1 cellular context compared by ENCODE assay signal in genomic region chr22:41285820-41286638, GRCh38.
A peak's percentile ranks its signal among the peaks of the same experiment; 100 is the strongest.
TF ChIP-seq lines count a peak whose summit lies in the region.

Gene RANGAP1 (minus strand): TSS chr22:41286187. CDS start chr22:41281044, 5,143 bp downstream.

TF ChIP-seq in HepG2, 621 proteins besides CTCF, POLR2A, EP300 and RAD21 (continued from another document and continues in another):
- no peak; the same call in 1 of the 2 replicates for TF ChIP-seq SNAPC4 (CRISPR knock-in tag; IDR thresholded peaks at IDR 0.05)
- no peak for TF ChIP-seq ZFP36L2 (CRISPR knock-in tag; IDR thresholded peaks at IDR 0.05)
- no peak; the same call in 1 of the 2 replicates for TF ChIP-seq KLF12 (CRISPR knock-in tag; IDR thresholded peaks at IDR 0.05; ENCODE audit: borderline replicate concordance)
- TF ChIP-seq PRPF4 (IDR thresholded peaks at IDR 0.05; ENCODE audit: low read depth, low read length, poor library complexity, severe bottlenecking): no peak
- TF ChIP-seq ZNF747 (CRISPR knock-in tag; IDR thresholded peaks at IDR 0.05; ENCODE audit: borderline replicate concordance): no peak
- TF ChIP-seq ZNF20 (CRISPR knock-in tag; IDR thresholded peaks at IDR 0.05): no peak; the same call in 1 of the 2 replicates
- TF ChIP-seq ATF7-NPFF (CRISPR knock-in tag; IDR thresholded peaks at IDR 0.05; ENCODE audit: low read depth): no peak; the same call in 1 of the 2 replicates
- TF ChIP-seq THAP8 (CRISPR knock-in tag; IDR thresholded peaks at IDR 0.05; ENCODE audit: borderline replicate concordance): peak; percentile 36; the same call in 1 of the 2 replicates
- no peak for TF ChIP-seq RARG (CRISPR knock-in tag; IDR thresholded peaks at IDR 0.05; ENCODE audit: low read depth)
- no peak; the same call in 1 of the 2 replicates for TF ChIP-seq KDM4B (CRISPR knock-in tag; IDR thresholded peaks at IDR 0.05)
- no peak; the same call in 1 of the 2 replicates for TF ChIP-seq KAT7 (CRISPR knock-in tag; IDR thresholded peaks at IDR 0.05; ENCODE audit: borderline replicate concordance)
- TF ChIP-seq ZNF547 (CRISPR knock-in tag; IDR thresholded peaks at IDR 0.05): no peak
- TF ChIP-seq MXD1 (CRISPR knock-in tag; IDR thresholded peaks at IDR 0.05): no peak; the same call in 1 of the 2 replicates
- no peak for TF ChIP-seq ZSCAN12 (CRISPR knock-in tag; IDR thresholded peaks at IDR 0.05)
- no peak; the same call in none of the 2 replicates for TF ChIP-seq ZNF619 (CRISPR knock-in tag; IDR thresholded peaks at IDR 0.05)
- peak; percentile 96 for TF ChIP-seq MYC (CRISPR knock-in tag; IDR thresholded peaks at IDR 0.05; ENCODE audit: borderline replicate concordance)
- TF ChIP-seq ZNF136 (CRISPR knock-in tag; IDR thresholded peaks at IDR 0.05; ENCODE audit: low read depth): no peak
- no peak for TF ChIP-seq ZKSCAN8 (CRISPR knock-in tag; IDR thresholded peaks at IDR 0.05; ENCODE audit: borderline replicate concordance)
- no peak for TF ChIP-seq FOXP1 (IDR thresholded peaks at IDR 0.05)
- TF ChIP-seq FOXP1 (CRISPR knock-in tag; IDR thresholded peaks at IDR 0.05): no peak
- peak; percentile 93 for TF ChIP-seq SUZ12 (IDR thresholded peaks at IDR 0.05; ENCODE audit: low read depth, low read length)
- TF ChIP-seq ZNF773 (CRISPR knock-in tag; IDR thresholded peaks at IDR 0.05; ENCODE audit: borderline replicate concordance): 0 out of 2 replicates have a peak, but pooled peaks have one; percentile 31
- TF ChIP-seq HIC2 (CRISPR knock-in tag; IDR thresholded peaks at IDR 0.05; ENCODE audit: low read depth): no peak
- TF ChIP-seq PAX8 (CRISPR knock-in tag; IDR thresholded peaks at IDR 0.05; ENCODE audit: borderline replicate concordance): no peak
- no peak for TF ChIP-seq TCF12 (IDR thresholded peaks at IDR 0.05)
- no peak for TF ChIP-seq TCF12 (CRISPR knock-in tag; IDR thresholded peaks at IDR 0.05)
- TF ChIP-seq ZNF770 (CRISPR knock-in tag; IDR thresholded peaks at IDR 0.05): 0 out of 2 replicates have a peak, but pooled peaks have one; percentile 9
- TF ChIP-seq ZNF788 (CRISPR knock-in tag; IDR thresholded peaks at IDR 0.05; ENCODE audit: borderline replicate concordance): peak; percentile 71; the same call in 1 of the 2 replicates
- 0 out of 2 replicates have a peak, but pooled peaks have one; percentile 26 for TF ChIP-seq ZNF543 (CRISPR knock-in tag; IDR thresholded peaks at IDR 0.05)
- no peak for TF ChIP-seq JUN (CRISPR knock-in tag; IDR thresholded peaks at IDR 0.05)
- TF ChIP-seq PAF1 (CRISPR knock-in tag; IDR thresholded peaks at IDR 0.05): no peak
- TF ChIP-seq PAWR (CRISPR knock-in tag; IDR thresholded peaks at IDR 0.05; ENCODE audit: borderline replicate concordance): no peak
- 0 out of 2 replicates have a peak, but pooled peaks have one; percentile 23 for TF ChIP-seq ZNF343 (CRISPR knock-in tag; IDR thresholded peaks at IDR 0.05)
- no peak for TF ChIP-seq IRX3 (CRISPR knock-in tag; IDR thresholded peaks at IDR 0.05; ENCODE audit: borderline replicate concordance, low read depth)
- no peak for TF ChIP-seq PBX3 (CRISPR knock-in tag; IDR thresholded peaks at IDR 0.05; ENCODE audit: borderline replicate concordance)
- 0 out of 2 replicates have a peak, but pooled peaks have one; percentile 37 for TF ChIP-seq ISX (CRISPR knock-in tag; conservative IDR thresholded peaks at IDR 0.05)
- TF ChIP-seq ZNF44 (CRISPR knock-in tag; IDR thresholded peaks at IDR 0.05): no peak
- peak; percentile 10; the same call in 1 of the 2 replicates for TF ChIP-seq TARDBP (CRISPR knock-in tag; IDR thresholded peaks at IDR 0.05)
- TF ChIP-seq MED13 (CRISPR knock-in tag; IDR thresholded peaks at IDR 0.05): 0 out of 2 replicates have a peak, but pooled peaks have one; percentile 19
- TF ChIP-seq GTF2F1 (IDR thresholded peaks at IDR 0.05; ENCODE audit: low read length): no peak
- TF ChIP-seq CBX5 (CRISPR knock-in tag; IDR thresholded peaks at IDR 0.05; ENCODE audit: borderline replicate concordance): no peak
- no peak for TF ChIP-seq SNRNP70 (IDR thresholded peaks at IDR 0.05; ENCODE audit: low read depth, low read length)
- peak; percentile 86 for TF ChIP-seq DMAP1 (CRISPR knock-in tag; IDR thresholded peaks at IDR 0.05)
- no peak for TF ChIP-seq TEAD2 (CRISPR knock-in tag; IDR thresholded peaks at IDR 0.05)
- TF ChIP-seq ZNF598 (CRISPR knock-in tag; IDR thresholded peaks at IDR 0.05; ENCODE audit: borderline replicate concordance): no peak
- TF ChIP-seq IRF9 (CRISPR knock-in tag; IDR thresholded peaks at IDR 0.05; ENCODE audit: borderline replicate concordance): no peak
- peak; percentile 27; the same call in 1 of the 2 replicates for TF ChIP-seq ZNF703 (CRISPR knock-in tag; IDR thresholded peaks at IDR 0.05; ENCODE audit: borderline replicate concordance)
- TF ChIP-seq SATB2 (CRISPR knock-in tag; IDR thresholded peaks at IDR 0.05): no peak
- no peak for TF ChIP-seq ZNF282 (IDR thresholded peaks at IDR 0.05; ENCODE audit: partially characterized antibody)
- TF ChIP-seq MEF2D (CRISPR knock-in tag; IDR thresholded peaks at IDR 0.05): no peak
- peak; percentile 45; the same call in 1 of the 2 replicates for TF ChIP-seq PATZ1 (CRISPR knock-in tag; IDR thresholded peaks at IDR 0.05)
- TF ChIP-seq NR2F1 (CRISPR knock-in tag; IDR thresholded peaks at IDR 0.05): no peak
- no peak for TF ChIP-seq ZMYM3 (CRISPR knock-in tag; IDR thresholded peaks at IDR 0.05)
- TF ChIP-seq TBL1XR1 (IDR thresholded peaks at IDR 0.05; ENCODE audit: borderline replicate concordance, low read length, partially characterized antibody): peak; percentile 46
- TF ChIP-seq FOXC1 (CRISPR knock-in tag; IDR thresholded peaks at IDR 0.05; ENCODE audit: borderline replicate concordance): peak; percentile 78
- TF ChIP-seq RFXAP (CRISPR knock-in tag; IDR thresholded peaks at IDR 0.05; ENCODE audit: borderline replicate concordance): peak; percentile 69; the same call in 1 of the 2 replicates
- TF ChIP-seq XRCC5 (optimal IDR thresholded peaks at IDR 0.05; ENCODE audit: low read length): peak; percentile 86
- TF ChIP-seq ZNF414 (CRISPR knock-in tag; IDR thresholded peaks at IDR 0.05): 0 out of 2 replicates have a peak, but pooled peaks have one; percentile 63
- TF ChIP-seq SAFB2 (CRISPR knock-in tag; IDR thresholded peaks at IDR 0.05; ENCODE audit: borderline replicate concordance, low read depth): no peak; the same call in 1 of the 2 replicates
